15 cellular contexts compared by ENCODE assay signal in the genomic region with DNA sequence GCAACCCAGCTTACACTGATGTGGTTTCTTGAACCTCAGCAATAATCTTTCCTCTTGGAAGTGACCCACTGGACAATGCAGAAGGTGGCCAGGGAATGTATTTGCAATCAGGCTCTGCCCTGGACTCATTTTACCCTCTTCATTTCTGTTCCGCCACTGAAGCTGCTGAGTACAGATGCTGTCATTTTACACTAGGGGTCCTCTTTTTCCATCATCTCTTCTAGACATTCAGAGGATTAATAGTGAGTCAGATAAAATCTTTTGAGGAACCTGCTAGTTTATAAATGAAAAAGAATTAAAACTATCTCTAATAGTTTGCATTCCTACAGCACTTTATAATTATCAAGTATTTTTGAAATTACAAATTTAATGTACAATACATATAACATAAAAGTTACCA.
"Had no signal": no experiment of that assay in that cellular context is flagged by ENCODE, and none has a peak within 500 bp of the region (broad histone marks: within the 10 kb centered on the region; RNA-seq: fewer than 3 reads in every experiment).

No MANE protein-coding gene starts in this region.

- ATAC-seq: activated CD4-positive, CD25-positive, alpha-beta regulatory T cell treated with anti-CD3 and anti-CD28 coated beads, Interleukin-2, amount 50 U/mL, for 24 hours; activated naive CD4-positive, alpha-beta T cell treated with anti-CD3 and anti-CD28 coated beads, Interleukin-2, amount 50 U/mL, for 72 hours; gastroesophageal sphincter; stimulated activated naive CD8-positive, alpha-beta T cell treated with anti-CD3 and anti-CD28 coated beads, Interleukin-15, Interleukin-2, amounts not matched to agents 100 U/mL and 50 U/mL, for 24 hours; upper lobe of right lung had no signal

- H3K4me3 ChIP-seq: dorsolateral prefrontal cortex, esophagus squamous epithelium, gastroesophageal sphincter, ovary, upper lobe of right lung had no signal

- H3K9me3 ChIP-seq: esophagus squamous epithelium, gastroesophageal sphincter, ovary, upper lobe of right lung had no signal

- H3K27ac ChIP-seq: dorsolateral prefrontal cortex, esophagus squamous epithelium, gastroesophageal sphincter, ovary, upper lobe of right lung had no signal

- H3K36me3 ChIP-seq: esophagus squamous epithelium, gastroesophageal sphincter, ovary, upper lobe of right lung had no signal

- H3K4me1 ChIP-seq: gastroesophageal sphincter, upper lobe of right lung had no signal

- DNase-seq: activated CD4-positive, alpha-beta T cell treated with anti-CD3 and anti-CD28 coated beads, Interleukin-2, amount 50 U/mL, for 4 hours; activated effector memory CD4-positive, alpha-beta T cell treated with Interleukin-2 at 50 U/mL for 16 hours; activated T-cell treated with anti-CD3 and anti-CD28 coated beads, Interleukin-2, amount 50 U/mL, for 24 hours; amniotic stem cell; dorsolateral prefrontal cortex; esophagus squamous epithelium; islet precursor cell; ovary; stimulated activated CD4-positive, alpha-beta T cell treated with anti-CD3 and anti-CD28 coated beads, Interleukin-4, amount 100 ng/mL, for 1 hour; stimulated activated CD8-positive, alpha-beta memory T cell treated with anti-CD3 and anti-CD28 coated beads, Interleukin-4, amount 100 ng/mL, for 48 hours; stimulated activated naive CD8-positive, alpha-beta T cell treated with anti-CD3 and anti-CD28 coated beads, Interleukin-15, Interleukin-2, amounts not matched to agents 100 U/mL and 50 U/mL, for 24 hours; upper lobe of right lung had no signal

- H3K27me3 ChIP-seq: dorsolateral prefrontal cortex, esophagus squamous epithelium, gastroesophageal sphincter, ovary, upper lobe of right lung had no signal
